ENCODE assay signal across 1 cellular context in the genomic region with DNA sequence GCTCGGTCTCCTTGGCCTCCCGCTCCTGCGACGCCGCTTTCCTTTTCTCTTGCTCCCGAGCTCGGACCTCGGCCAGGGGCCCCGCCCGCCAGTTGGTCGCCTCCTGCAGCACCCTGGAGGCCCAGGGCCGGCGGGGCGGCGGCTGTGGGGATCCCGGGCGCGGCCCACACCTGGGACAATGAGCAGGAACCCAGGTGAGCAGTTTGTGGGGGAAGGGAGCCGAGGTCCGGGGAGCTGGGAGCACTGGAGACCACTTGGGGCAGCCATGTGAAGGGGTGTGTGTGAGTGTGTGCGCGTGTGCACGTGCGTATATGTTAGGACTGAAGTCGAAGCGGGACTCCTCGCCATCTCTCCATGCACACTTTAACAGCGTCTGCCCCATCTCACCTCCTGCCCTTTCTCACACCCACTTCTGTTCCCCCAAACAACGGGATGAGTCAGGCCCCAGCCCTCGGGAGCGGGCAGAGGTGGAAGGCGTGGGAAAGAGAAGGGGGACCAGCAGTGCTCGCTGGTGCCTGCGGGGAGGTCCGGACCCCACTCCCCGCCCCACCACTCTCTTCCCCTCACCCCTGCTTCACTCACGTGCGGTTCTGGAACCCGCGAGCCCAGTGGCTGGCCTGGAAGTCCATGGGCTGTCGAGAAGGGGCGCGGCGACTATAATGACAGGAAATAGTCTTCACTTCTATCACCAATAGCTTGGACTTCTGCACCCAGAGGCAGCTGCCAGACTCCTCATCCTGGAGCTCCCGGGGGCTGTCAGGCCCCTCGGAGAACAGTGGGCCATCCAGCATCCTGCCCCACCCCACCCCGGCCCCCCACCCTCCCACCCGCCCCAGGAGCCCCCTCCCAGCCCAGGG.
TF ChIP-seq lines count a peak whose summit lies in the region.

No MANE protein-coding gene starts in this region.

TF ChIP-seq in HepG2, 621 proteins besides CTCF, POLR2A, EP300 and RAD21 (continued from another document and continues in another):
- TF ChIP-seq ZBTB21 (CRISPR knock-in tag; IDR thresholded peaks at IDR 0.05) (no peak), NCOA2 (CRISPR knock-in tag; IDR thresholded peaks at IDR 0.05) (0 out of 2 replicates have a peak, but pooled peaks have one; percentile 16), TMF1 (CRISPR knock-in tag; IDR thresholded peaks at IDR 0.05; ENCODE audit: low read depth) (peak; percentile 35; the same call in 1 of the 2 replicates), ZNF569 (CRISPR knock-in tag; IDR thresholded peaks at IDR 0.05; ENCODE audit: borderline replicate concordance) (no peak), ZNF589 (CRISPR knock-in tag; conservative IDR thresholded peaks at IDR 0.05) (peak; percentile 46; the same call in 1 of the 2 replicates), SOX5 (CRISPR knock-in tag; IDR thresholded peaks at IDR 0.05; ENCODE audit: borderline replicate concordance) (no peak), ZNF33B (CRISPR knock-in tag; IDR thresholded peaks at IDR 0.05) (peak; percentile 80; the same call in 1 of the 2 replicates), ZSCAN30 (CRISPR knock-in tag; IDR thresholded peaks at IDR 0.05) (no peak), DR1 (CRISPR knock-in tag; IDR thresholded peaks at IDR 0.05) (peak; percentile 39; the same call in 1 of the 2 replicates), MEIS2 (CRISPR knock-in tag; IDR thresholded peaks at IDR 0.05) (peak; percentile 41; the same call in 1 of the 2 replicates), ZNF256 (CRISPR knock-in tag; conservative IDR thresholded peaks at IDR 0.05) (peak; percentile 84; the same call in 1 of the 2 replicates), RFX1 (IDR thresholded peaks at IDR 0.05) (no peak), ZNF605 (CRISPR knock-in tag; IDR thresholded peaks at IDR 0.05) (peak; percentile 72; the same call in 1 of the 2 replicates), KLF11 (CRISPR knock-in tag; IDR thresholded peaks at IDR 0.05) (0 out of 2 replicates have a peak, but pooled peaks have one; percentile 27), RBM22 (optimal IDR thresholded peaks at IDR 0.05; ENCODE audit: low read length) (no peak), ZNF577 (CRISPR knock-in tag; IDR thresholded peaks at IDR 0.05; ENCODE audit: borderline replicate concordance, low read depth) (no peak), TAF1 (CRISPR knock-in tag; IDR thresholded peaks at IDR 0.05) (peak; percentile 45), HDAC6 (IDR thresholded peaks at IDR 0.05; ENCODE audit: low read depth, low read length) (no peak), ZNF550 (CRISPR knock-in tag; IDR thresholded peaks at IDR 0.05; ENCODE audit: borderline replicate concordance) (no peak), ZNF12 (CRISPR knock-in tag; IDR thresholded peaks at IDR 0.05) (peak; percentile 68; the same call in 1 of the 2 replicates), ZBTB3 (CRISPR knock-in tag; IDR thresholded peaks at IDR 0.05; ENCODE audit: borderline replicate concordance, low read depth) (peak; percentile 54; the same call in 1 of the 2 replicates), BRCA1 (CRISPR knock-in tag; IDR thresholded peaks at IDR 0.05) (peak; percentile 52; the same call in 1 of the 2 replicates), ZNF17 (CRISPR knock-in tag; IDR thresholded peaks at IDR 0.05) (0 out of 2 replicates have a peak, but pooled peaks have one; percentile 86), ZNF34 (CRISPR knock-in tag; IDR thresholded peaks at IDR 0.05; ENCODE audit: borderline replicate concordance) (no peak), ZNF879 (CRISPR knock-in tag; IDR thresholded peaks at IDR 0.05) (0 out of 2 replicates have a peak, but pooled peaks have one; percentile 46), ZMAT3 (CRISPR knock-in tag; conservative IDR thresholded peaks at IDR 0.05) (peak; percentile 77; the same call in 1 of the 2 replicates), MYNN (CRISPR knock-in tag; IDR thresholded peaks at IDR 0.05; ENCODE audit: low read depth) (0 out of 2 replicates have a peak, but pooled peaks have one; percentile 37), AHR (CRISPR knock-in tag; IDR thresholded peaks at IDR 0.05) (0 out of 2 replicates have a peak, but pooled peaks have one; percentile 45), ZNF570 (CRISPR knock-in tag; IDR thresholded peaks at IDR 0.05; ENCODE audit: borderline replicate concordance) (0 out of 2 replicates have a peak, but pooled peaks have one; percentile 28), ZNF841 (CRISPR knock-in tag; IDR thresholded peaks at IDR 0.05; ENCODE audit: borderline replicate concordance) (0 out of 2 replicates have a peak, but pooled peaks have one; percentile 88), ZNF703 (CRISPR knock-in tag; IDR thresholded peaks at IDR 0.05; ENCODE audit: borderline replicate concordance) (peak; percentile 96), ZNF3 (CRISPR knock-in tag; IDR thresholded peaks at IDR 0.05) (peak; percentile 19; the same call in 1 of the 2 replicates), ZNF232 (CRISPR knock-in tag; IDR thresholded peaks at IDR 0.05; ENCODE audit: borderline replicate concordance) (peak; percentile 96), MYC (CRISPR knock-in tag; IDR thresholded peaks at IDR 0.05; ENCODE audit: borderline replicate concordance) (peak; percentile 78), PPARG (CRISPR knock-in tag; conservative IDR thresholded peaks at IDR 0.05) (no peak), ZC3H4 (CRISPR knock-in tag; IDR thresholded peaks at IDR 0.05; ENCODE audit: borderline replicate concordance) (no peak)
- TF ChIP-seq, protein P1, sequence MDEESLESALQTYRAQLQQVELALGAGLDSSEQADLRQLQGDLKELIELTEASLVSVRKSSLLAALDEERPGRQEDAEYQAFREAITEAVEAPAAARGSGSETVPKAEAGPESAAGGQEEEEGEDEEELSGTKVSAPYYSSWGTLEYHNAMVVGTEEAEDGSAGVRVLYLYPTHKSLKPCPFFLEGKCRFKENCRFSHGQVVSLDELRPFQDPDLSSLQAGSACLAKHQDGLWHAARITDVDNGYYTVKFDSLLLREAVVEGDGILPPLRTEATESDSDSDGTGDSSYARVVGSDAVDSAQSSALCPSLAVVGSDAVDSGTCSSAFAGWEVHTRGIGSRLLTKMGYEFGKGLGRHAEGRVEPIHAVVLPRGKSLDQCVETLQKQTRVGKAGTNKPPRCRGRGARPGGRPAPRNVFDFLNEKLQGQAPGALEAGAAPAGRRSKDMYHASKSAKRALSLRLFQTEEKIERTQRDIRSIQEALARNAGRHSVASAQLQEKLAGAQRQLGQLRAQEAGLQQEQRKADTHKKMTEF (CRISPR knock-in tag; IDR thresholded peaks at IDR 0.05): 0 out of 2 replicates have a peak, but pooled peaks have one; percentile 65
- TF ChIP-seq, protein P2, sequence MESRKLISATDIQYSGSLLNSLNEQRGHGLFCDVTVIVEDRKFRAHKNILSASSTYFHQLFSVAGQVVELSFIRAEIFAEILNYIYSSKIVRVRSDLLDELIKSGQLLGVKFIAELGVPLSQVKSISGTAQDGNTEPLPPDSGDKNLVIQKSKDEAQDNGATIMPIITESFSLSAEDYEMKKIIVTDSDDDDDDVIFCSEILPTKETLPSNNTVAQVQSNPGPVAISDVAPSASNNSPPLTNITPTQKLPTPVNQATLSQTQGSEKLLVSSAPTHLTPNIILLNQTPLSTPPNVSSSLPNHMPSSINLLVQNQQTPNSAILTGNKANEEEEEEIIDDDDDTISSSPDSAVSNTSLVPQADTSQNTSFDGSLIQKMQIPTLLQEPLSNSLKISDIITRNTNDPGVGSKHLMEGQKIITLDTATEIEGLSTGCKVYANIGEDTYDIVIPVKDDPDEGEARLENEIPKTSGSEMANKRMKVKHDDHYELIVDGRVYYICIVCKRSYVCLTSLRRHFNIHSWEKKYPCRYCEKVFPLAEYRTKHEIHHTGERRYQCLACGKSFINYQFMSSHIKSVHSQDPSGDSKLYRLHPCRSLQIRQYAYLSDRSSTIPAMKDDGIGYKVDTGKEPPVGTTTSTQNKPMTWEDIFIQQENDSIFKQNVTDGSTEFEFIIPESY (CRISPR knock-in tag; IDR thresholded peaks at IDR 0.05): no peak; the same call in 1 of the 2 replicates
- TF ChIP-seq, protein P3, sequence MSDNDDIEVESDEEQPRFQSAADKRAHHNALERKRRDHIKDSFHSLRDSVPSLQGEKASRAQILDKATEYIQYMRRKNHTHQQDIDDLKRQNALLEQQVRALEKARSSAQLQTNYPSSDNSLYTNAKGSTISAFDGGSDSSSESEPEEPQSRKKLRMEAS (IDR thresholded peaks at IDR 0.05): peak; percentile 93
- TF ChIP-seq, protein P4, sequence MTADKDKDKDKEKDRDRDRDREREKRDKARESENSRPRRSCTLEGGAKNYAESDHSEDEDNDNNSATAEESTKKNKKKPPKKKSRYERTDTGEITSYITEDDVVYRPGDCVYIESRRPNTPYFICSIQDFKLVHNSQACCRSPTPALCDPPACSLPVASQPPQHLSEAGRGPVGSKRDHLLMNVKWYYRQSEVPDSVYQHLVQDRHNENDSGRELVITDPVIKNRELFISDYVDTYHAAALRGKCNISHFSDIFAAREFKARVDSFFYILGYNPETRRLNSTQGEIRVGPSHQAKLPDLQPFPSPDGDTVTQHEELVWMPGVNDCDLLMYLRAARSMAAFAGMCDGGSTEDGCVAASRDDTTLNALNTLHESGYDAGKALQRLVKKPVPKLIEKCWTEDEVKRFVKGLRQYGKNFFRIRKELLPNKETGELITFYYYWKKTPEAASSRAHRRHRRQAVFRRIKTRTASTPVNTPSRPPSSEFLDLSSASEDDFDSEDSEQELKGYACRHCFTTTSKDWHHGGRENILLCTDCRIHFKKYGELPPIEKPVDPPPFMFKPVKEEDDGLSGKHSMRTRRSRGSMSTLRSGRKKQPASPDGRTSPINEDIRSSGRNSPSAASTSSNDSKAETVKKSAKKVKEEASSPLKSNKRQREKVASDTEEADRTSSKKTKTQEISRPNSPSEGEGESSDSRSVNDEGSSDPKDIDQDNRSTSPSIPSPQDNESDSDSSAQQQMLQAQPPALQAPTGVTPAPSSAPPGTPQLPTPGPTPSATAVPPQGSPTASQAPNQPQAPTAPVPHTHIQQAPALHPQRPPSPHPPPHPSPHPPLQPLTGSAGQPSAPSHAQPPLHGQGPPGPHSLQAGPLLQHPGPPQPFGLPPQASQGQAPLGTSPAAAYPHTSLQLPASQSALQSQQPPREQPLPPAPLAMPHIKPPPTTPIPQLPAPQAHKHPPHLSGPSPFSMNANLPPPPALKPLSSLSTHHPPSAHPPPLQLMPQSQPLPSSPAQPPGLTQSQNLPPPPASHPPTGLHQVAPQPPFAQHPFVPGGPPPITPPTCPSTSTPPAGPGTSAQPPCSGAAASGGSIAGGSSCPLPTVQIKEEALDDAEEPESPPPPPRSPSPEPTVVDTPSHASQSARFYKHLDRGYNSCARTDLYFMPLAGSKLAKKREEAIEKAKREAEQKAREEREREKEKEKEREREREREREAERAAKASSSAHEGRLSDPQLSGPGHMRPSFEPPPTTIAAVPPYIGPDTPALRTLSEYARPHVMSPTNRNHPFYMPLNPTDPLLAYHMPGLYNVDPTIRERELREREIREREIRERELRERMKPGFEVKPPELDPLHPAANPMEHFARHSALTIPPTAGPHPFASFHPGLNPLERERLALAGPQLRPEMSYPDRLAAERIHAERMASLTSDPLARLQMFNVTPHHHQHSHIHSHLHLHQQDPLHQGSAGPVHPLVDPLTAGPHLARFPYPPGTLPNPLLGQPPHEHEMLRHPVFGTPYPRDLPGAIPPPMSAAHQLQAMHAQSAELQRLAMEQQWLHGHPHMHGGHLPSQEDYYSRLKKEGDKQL (CRISPR knock-in tag; IDR thresholded peaks at IDR 0.05; ENCODE audit: low read depth): no peak
- TF ChIP-seq, protein P5, sequence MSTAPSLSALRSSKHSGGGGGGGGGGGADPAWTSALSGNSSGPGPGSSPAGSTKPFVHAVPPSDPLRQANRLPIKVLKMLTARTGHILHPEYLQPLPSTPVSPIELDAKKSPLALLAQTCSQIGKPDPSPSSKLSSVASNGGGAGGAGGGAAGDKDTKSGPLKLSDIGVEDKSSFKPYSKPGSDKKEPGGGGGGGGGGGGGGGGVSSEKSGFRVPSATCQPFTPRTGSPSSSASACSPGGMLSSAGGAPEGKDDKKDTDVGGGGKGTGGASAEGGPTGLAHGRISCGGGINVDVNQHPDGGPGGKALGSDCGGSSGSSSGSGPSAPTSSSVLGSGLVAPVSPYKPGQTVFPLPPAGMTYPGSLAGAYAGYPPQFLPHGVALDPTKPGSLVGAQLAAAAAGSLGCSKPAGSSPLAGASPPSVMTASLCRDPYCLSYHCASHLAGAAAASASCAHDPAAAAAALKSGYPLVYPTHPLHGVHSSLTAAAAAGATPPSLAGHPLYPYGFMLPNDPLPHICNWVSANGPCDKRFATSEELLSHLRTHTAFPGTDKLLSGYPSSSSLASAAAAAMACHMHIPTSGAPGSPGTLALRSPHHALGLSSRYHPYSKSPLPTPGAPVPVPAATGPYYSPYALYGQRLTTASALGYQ (CRISPR knock-in tag; IDR thresholded peaks at IDR 0.05): peak; percentile 59; the same call in 1 of the 2 replicates
- TF ChIP-seq, protein P6, sequence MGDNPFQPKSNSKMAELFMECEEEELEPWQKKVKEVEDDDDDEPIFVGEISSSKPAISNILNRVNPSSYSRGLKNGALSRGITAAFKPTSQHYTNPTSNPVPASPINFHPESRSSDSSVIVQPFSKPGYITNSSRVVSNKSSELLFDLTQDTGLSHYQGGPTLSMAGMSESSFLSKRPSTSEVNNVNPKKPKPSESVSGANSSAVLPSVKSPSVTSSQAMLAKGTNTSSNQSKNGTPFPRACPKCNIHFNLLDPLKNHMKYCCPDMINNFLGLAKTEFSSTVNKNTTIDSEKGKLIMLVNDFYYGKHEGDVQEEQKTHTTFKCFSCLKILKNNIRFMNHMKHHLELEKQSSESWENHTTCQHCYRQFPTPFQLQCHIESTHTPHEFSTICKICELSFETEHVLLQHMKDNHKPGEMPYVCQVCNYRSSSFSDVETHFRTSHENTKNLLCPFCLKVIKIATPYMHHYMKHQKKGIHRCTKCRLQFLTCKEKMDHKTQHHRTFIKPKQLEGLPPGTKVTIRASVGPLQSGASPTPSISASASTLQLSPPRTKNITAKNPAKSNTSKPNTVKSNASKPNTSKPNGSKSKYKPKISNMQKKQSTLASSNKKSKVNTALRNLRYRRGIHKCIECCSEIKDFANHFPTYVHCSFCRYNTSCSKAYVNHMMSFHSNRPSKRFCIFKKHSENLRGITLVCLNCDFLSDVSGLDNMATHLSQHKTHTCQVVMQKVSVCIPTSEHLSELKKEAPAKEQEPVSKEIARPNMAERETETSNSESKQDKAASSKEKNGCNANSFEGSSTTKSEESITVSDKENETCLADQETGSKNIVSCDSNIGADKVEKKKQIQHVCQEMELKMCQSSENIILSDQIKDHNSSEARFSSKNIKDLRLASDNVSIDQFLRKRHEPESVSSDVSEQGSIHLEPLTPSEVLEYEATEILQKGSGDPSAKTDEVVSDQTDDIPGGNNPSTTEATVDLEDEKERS (CRISPR knock-in tag; IDR thresholded peaks at IDR 0.05): 0 out of 2 replicates have a peak, but pooled peaks have one; percentile 30
- TF ChIP-seq, protein P7, sequence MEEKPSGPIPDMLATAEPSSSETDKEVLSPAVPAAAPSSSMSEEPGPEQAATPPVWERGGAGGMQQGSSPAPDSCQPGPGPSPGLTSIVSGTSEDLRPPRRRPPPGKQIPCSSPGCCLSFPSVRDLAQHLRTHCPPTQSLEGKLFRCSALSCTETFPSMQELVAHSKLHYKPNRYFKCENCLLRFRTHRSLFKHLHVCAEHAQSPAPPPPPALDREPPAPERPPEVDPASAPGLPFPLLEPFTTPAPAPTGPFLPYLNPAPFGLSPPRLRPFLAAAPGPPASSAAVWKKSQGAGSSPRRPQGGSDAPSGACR (CRISPR knock-in tag; IDR thresholded peaks at IDR 0.05): no peak
- TF ChIP-seq, protein P8, sequence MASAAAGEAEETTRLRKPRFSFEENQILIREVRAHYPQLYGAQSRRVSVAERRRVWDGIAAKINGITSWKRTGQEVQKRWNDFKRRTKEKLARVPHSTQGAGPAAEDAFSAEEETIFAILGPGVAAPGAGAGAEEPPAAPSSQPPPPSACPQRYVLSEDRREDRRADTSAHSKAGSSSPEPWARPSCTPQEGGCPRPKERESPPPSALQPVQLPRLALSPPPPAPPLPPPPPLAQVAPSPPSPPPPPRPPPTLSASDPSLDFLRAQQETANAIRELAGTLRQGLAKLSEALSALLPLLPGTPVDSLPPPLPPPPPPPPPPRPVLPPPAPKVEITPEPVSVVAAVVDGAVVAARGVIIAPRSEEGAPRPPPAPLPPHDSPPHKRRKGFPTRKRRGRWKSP (CRISPR knock-in tag; IDR thresholded peaks at IDR 0.05): peak; percentile 75; the same call in 1 of the 2 replicates
